ENCODE assay signal across 12 cellular contexts in the genomic region with DNA sequence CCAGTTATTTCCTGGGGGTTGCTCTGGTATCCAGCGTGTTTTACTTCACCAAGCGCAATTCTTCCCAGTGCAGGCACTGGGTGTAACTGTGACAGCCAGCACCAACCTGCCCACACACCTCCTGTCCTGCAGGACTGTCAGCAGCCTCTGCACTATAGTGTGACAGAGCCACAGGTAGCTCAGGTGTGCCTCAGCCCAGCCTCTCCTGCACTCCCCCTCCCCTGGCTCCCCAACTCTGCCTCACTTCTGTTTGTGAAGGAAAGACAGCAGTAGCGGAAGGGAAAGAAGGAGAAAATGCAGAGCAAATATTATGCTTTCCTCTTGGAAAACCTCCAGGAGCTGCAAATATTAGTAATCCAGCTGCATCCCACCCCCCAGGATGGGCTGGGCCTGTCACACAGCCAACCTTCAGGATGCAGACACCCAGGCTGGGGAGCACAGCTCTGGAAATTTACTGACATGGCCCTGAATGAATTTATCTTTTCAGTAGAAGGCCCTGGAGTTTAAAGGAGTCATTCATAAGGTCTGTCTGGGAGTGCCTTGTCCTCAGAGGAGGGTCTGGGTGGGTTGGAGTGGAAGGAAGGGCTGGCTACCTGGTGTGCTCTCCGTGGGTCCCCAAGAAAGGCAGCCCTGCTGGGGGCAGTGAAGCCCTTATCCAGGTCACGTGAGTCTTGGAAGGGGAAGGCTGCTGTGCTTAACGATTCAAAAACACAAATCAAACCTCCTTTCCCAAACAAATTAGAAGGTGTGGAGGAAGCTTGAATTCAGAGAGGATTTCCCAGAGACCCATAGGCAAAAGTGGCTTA. TPM values are rescaled to one million over a fixed set of nuclear protein-coding genes. Genes with fewer than 3 reads are reported as not detected.
DNase-seq lines count a peak whose midpoint lies in the region; ATAC-seq, FAIRE-seq and TF ChIP-seq lines count a peak whose summit lies in the region.
"Had no signal": no experiment of that assay in that cellular context is flagged by ENCODE, and none has a peak within 500 bp of the region (broad histone marks: within the 10 kb centered on the region; RNA-seq: fewer than 3 reads in every experiment).

No MANE protein-coding gene starts in this region.

- peak overlapping the region; percentile 74 for H3K4me2 ChIP-seq in astrocyte (ENCODE audit: low read length)

- intact Hi-C loops in stomach (cut with DNase I; ENCODE audit: low total_unique reads), result no loop called here

- H3K4me3 Mint-ChIP-seq in astrocyte (ENCODE audit: unreplicated experiment) (no peak overlapping the region), immature natural killer cell (no peak overlapping the region), glutamatergic neuron (ENCODE audit: unreplicated experiment) (no peak overlapping the region)

- H3K4me3 ChIP-seq in MG63 (no peak overlapping the region), astrocyte (ENCODE audit: insufficient read depth, low read depth, low read length) (peak overlapping the region; percentile 12), stomach (peak overlapping the region in 1 of 4 donors; percentile 2)

- H3K4me1 ChIP-seq in astrocyte (ENCODE audit: insufficient read depth, low read length) (peaks cover 50% of the 10 kb centered on the region), stomach (peaks cover 56 to 90% (median 84%) of the 10 kb centered on the region in 4 donors)

- H3K27me3 Mint-ChIP-seq in astrocyte (ENCODE audit: low read depth, unreplicated experiment) (no peaks in the 10 kb centered on the region), immature natural killer cell (ENCODE audit: low read depth in 3 of 3) (peaks cover 0 to 3% (median 3%) of the 10 kb centered on the region in 3 donors), glutamatergic neuron (ENCODE audit: unreplicated experiment) (peaks cover 6% of the 10 kb centered on the region)

- peaks cover 78% of the 10 kb centered on the region for H4K20me1 ChIP-seq in astrocyte (ENCODE audit: insufficient read depth, low read length)

- TF ChIP-seq CTCF in astrocyte (IDR thresholded peaks at IDR 0.05; ENCODE audit: insufficient read depth, low read depth, low read length) (no peak), stomach (IDR thresholded peaks at IDR 0.05) (no peak), glutamatergic neuron (IDR thresholded peaks at IDR 0.05; ENCODE audit: partially characterized antibody, unreplicated experiment) (no peak)

- DNase-seq in MG63 (peak; percentile 36), astrocyte (ENCODE audit: low read depth) (no peak), immature natural killer cell (no peak), stomach (peak; percentile 64), NCI-H128 (lab: John Stamatoyannopoulos, UW; ENCODE audit: unreplicated experiment) (no peak), HPDE6-E6E7 (ENCODE audit: extremely low spot score) (no peak), glutamatergic neuron (no peak)
- DNase-seq: activated gamma-delta T cell; NCI-H1417; stimulated activated CD8-positive, alpha-beta memory T cell treated with anti-CD3 and anti-CD28 coated beads, Interleukin-4, amount 100 ng/mL, for 48 hours; T-helper 9 cell had no signal

- peaks cover 55% of the 10 kb centered on the region for H3K36me3 ChIP-seq in MG63
- H3K36me3 ChIP-seq in astrocyte (ENCODE audit: insufficient read depth, low read length), result peaks cover 23% of the 10 kb centered on the region
- H3K36me3 ChIP-seq in stomach, result peaks cover 0 to 30% (median 8%) of the 10 kb centered on the region in 4 donors

- no peak for TF ChIP-seq POLR2A in stomach (IDR thresholded peaks at IDR 0.05)

- H3K27me3 ChIP-seq in MG63 (no peaks in the 10 kb centered on the region), astrocyte (ENCODE audit: insufficient read depth, low read length) (no peaks in the 10 kb centered on the region), stomach (no peaks in the 10 kb centered on the region)

- no peaks in the 10 kb centered on the region for H3K9me3 ChIP-seq in MG63
- no peaks in the 10 kb centered on the region for H3K9me3 ChIP-seq in astrocyte (ENCODE audit: insufficient read depth, low read depth, low read length)
- no peaks in the 10 kb centered on the region for H3K9me3 ChIP-seq in stomach

- H3K79me2 ChIP-seq in astrocyte (ENCODE audit: insufficient read depth, low read length), result peaks cover 97% of the 10 kb centered on the region

- no peaks in the 10 kb centered on the region for H3K9me3 Mint-ChIP-seq in astrocyte (ENCODE audit: unreplicated experiment)
- H3K9me3 Mint-ChIP-seq in immature natural killer cell, result no peaks in the 10 kb centered on the region
- H3K9me3 Mint-ChIP-seq in glutamatergic neuron (ENCODE audit: unreplicated experiment), result peaks cover 5% of the 10 kb centered on the region

- H3K9ac ChIP-seq in astrocyte (ENCODE audit: low read length), result peak overlapping the region; percentile 61

- TF ChIP-seq EP300 in stomach (IDR thresholded peaks at IDR 0.05), result no peak

- peaks cover 55% of the 10 kb centered on the region for H3K4me1 Mint-ChIP-seq in astrocyte (ENCODE audit: low read depth, unreplicated experiment)
- peaks cover 44 to 65% of the 10 kb centered on the region in 2 donors for H3K4me1 Mint-ChIP-seq in immature natural killer cell
- H3K4me1 Mint-ChIP-seq in glutamatergic neuron (ENCODE audit: low read depth, unreplicated experiment), result peaks cover 3% of the 10 kb centered on the region

- WGBS in stomach, 5 donors, result 27 to 40% (median 38%) methylated on average over 6 of the region's 6 CpGs

- H3K27ac ChIP-seq in astrocyte (ENCODE audit: low read depth, low read length), result peak overlapping the region; percentile 81
- H3K27ac ChIP-seq in stomach, result peak overlapping the region; percentile 83 to 94 (median 89)

- no peak overlapping the region for H2AFZ ChIP-seq in astrocyte (ENCODE audit: low read depth, low read length)

- H3K27ac Mint-ChIP-seq in astrocyte (ENCODE audit: unreplicated experiment) (peak overlapping the region; percentile 94), immature natural killer cell (peak overlapping the region in 4 of 6 donors; percentile 21 to 57 (median 38)), glutamatergic neuron (ENCODE audit: unreplicated experiment) (no peak overlapping the region)

- ATAC-seq in GM21515 (IDR thresholded peaks at IDR 0.05; ENCODE audit: unreplicated experiment), result no peak

- H3K36me3 Mint-ChIP-seq in astrocyte (ENCODE audit: low read depth, unreplicated experiment) (peaks cover 26% of the 10 kb centered on the region), immature natural killer cell (peaks cover 0 to 17% (median 11%) of the 10 kb centered on the region in 3 donors), glutamatergic neuron (ENCODE audit: unreplicated experiment) (no peaks in the 10 kb centered on the region)

- no peak for FAIRE-seq in astrocyte (lab: Jason Lieb, UNC)

RNA-seq across cellular contexts. Expression of a gene that starts 20.9 kb away (rescaled TPM):
- total RNA-seq in MG63 (2014; rRNA removed; shearing (Covaris generic); ENCODE audit: low replicate concordance), result 198 and 218 TPM in 2 replicates
- 340 and 391 TPM in 2 replicates for total RNA-seq in astrocyte
- polyA plus RNA-seq in immature natural killer cell, result 100 to 1,000 TPM; 126 to 232 (median 141) TPM
- total RNA-seq in stomach, result 100 to 1,000 TPM; 224 to 739 (median 358) TPM
- 100 to 1,000 TPM; 128 to 171 (median 161) TPM for polyA plus RNA-seq in stomach
- 25.6 TPM for total RNA-seq in glutamatergic neuron (ENCODE audit: unreplicated experiment)

Comparison
In these comparisons a context has a peak if more than half of its experiments do, and no peak if none do; other contexts are left out.
1. DNase-seq: peak in MG63 (single experiment) and stomach (single experiment); none in astrocyte (single experiment), immature natural killer cell (0 of 3), NCI-H128 (single experiment), HPDE6-E6E7 (single experiment) and glutamatergic neuron (single experiment).